ENCODE assay signal across 21 cellular contexts in the genomic region with DNA sequence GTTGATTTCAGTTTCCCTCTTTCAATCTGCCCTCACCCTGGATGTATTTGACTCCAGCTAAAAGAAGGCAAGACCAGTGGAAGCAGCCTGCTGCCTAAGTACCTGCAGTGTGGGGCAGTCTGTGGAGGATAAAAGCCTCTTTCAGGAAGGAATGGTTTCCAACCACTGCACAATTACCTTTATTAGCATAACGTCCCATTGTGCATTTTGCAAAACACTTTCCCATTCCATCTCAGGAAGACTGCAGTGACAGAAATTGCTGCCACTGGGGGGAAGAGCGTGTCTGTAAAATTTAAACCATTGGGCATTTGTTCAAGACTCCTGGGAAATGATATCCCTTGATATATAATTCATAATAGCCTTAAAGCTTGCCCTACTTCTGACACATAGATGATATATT. TPM values are rescaled to one million over a fixed set of nuclear protein-coding genes. Genes with fewer than 3 reads are reported as not detected.
DNase-seq lines count a peak whose midpoint lies in the region; ATAC-seq and TF ChIP-seq lines count a peak whose summit lies in the region.
"Had no signal": no experiment of that assay in that cellular context is flagged by ENCODE, and none has a peak within 500 bp of the region (broad histone marks: within the 10 kb centered on the region; RNA-seq: fewer than 3 reads in every experiment).

No MANE protein-coding gene starts in this region.

- H3K9me3 ChIP-seq in OCI-LY3 (ENCODE audit: insufficient read depth, low read length) (no peaks in the 10 kb centered on the region), psoas muscle (no peaks in the 10 kb centered on the region)
- H3K9me3 ChIP-seq: left lung, prostate gland, upper lobe of left lung had no signal

- H3K36me3 ChIP-seq in OCI-LY3 (replicated peaks; ENCODE audit: low read depth, low read length), result peaks cover 7% of the 10 kb centered on the region
- no peaks in the 10 kb centered on the region for H3K36me3 ChIP-seq in psoas muscle (ENCODE audit: insufficient read depth in 1 of 2, low read depth in 1 of 2)
- H3K36me3 ChIP-seq: left lung, prostate gland, upper lobe of left lung had no signal

- H3K4me3 ChIP-seq in OCI-LY3 (ENCODE audit: low read length) (no peak overlapping the region), dorsolateral prefrontal cortex (peak overlapping the region in 13 of 59 donors; percentile 3 to 34 (median 17)), psoas muscle (no peak overlapping the region)
- H3K4me3 ChIP-seq: left lung, prostate gland, upper lobe of left lung had no signal

- H3K4me1 ChIP-seq in OCI-LY3 (ENCODE audit: low read length), result peaks cover 21% of the 10 kb centered on the region
- H3K4me1 ChIP-seq in psoas muscle, result peaks cover 55% of the 10 kb centered on the region
- H3K4me1 ChIP-seq: prostate gland had no signal

- no peak overlapping the region for H3K27ac Mint-ChIP-seq in activated CD4-positive, alpha-beta T cell treated with anti-CD3 and anti-CD28 coated beads, Interleukin-2, amount 10 ng/mL, durations not matched to agents 7 days and 5 days

- no peak overlapping the region for H3K4me2 ChIP-seq in OCI-LY3 (ENCODE audit: low read length)

- CTCF ChIA-PET in activated CD4-positive, alpha-beta T cell treated with anti-CD3 and anti-CD28 coated beads, Interleukin-2, amount 10 ng/mL, durations not matched to agents 7 days and 5 days (lab: Charles Lee), result no interaction called here

- H3K36me3 Mint-ChIP-seq in activated CD4-positive, alpha-beta T cell treated with anti-CD3 and anti-CD28 coated beads, Interleukin-2, amount 10 ng/mL, durations not matched to agents 7 days and 5 days (ENCODE audit: low read depth), result peaks cover 1% of the 10 kb centered on the region

- no peaks in the 10 kb centered on the region for H3K79me2 ChIP-seq in OCI-LY3 (ENCODE audit: low read length)

- WGBS in psoas muscle, 3 donors, result 18 to 37% (median 24%) methylated on average over 2 of the region's 2 CpGs

- DNase-seq in DMS79 treated with DMSO at 0.1 percent for 48 hours (lab: John Stamatoyannopoulos, UW) (peak; percentile 40), DMS79 (lab: John Stamatoyannopoulos, UW) (no peak), dorsolateral prefrontal cortex (no peak), psoas muscle (no peak)
- DNase-seq in activated CD4-positive, alpha-beta T cell treated with anti-CD3 and anti-CD28 coated beads, Interleukin-2, amount 10 ng/mL, durations not matched to agents 7 days and 5 days, result no peak
- DNase-seq: activated CD4-positive, CD25-positive, alpha-beta regulatory T cell treated with anti-CD3 and anti-CD28 coated beads, Interleukin-2, amount 50 U/mL, for 72 hours; activated gamma-delta T cell; left lung; NCI-H1694 treated with DMSO at 0.1 percent for 48 hours; Right ventricle myocardium superior; stimulated activated naive CD8-positive, alpha-beta T cell treated with anti-CD3 and anti-CD28 coated beads, Interleukin-15, Interleukin-2, amounts not matched to agents 100 U/mL and 50 U/mL, for 24 hours; T-helper 2 cell had no signal

- H3K27ac ChIP-seq in OCI-LY3 (ENCODE audit: low read length) (no peak overlapping the region), dorsolateral prefrontal cortex (peak overlapping the region in 55 of 59 donors; percentile 7 to 86 (median 73)), psoas muscle (peak overlapping the region; percentile 73)
- H3K27ac ChIP-seq: 22Rv1, left lung, prostate gland, upper lobe of left lung had no signal

- POLR2A ChIA-PET in activated CD4-positive, alpha-beta T cell treated with anti-CD3 and anti-CD28 coated beads, Interleukin-2, amount 10 ng/mL, durations not matched to agents 7 days and 5 days (lab: Charles Lee), result no interaction called here

- no peaks in the 10 kb centered on the region for H3K27me3 Mint-ChIP-seq in activated CD4-positive, alpha-beta T cell treated with anti-CD3 and anti-CD28 coated beads, Interleukin-2, amount 10 ng/mL, durations not matched to agents 7 days and 5 days

- TF ChIP-seq CTCF in OCI-LY3 (IDR thresholded peaks at IDR 0.05; ENCODE audit: low read depth, low read length), result peak; percentile 23; the same call in 1 of the 2 replicates
- TF ChIP-seq CTCF in dorsolateral prefrontal cortex (IDR thresholded peaks at IDR 0.05 in 54 of 56, conservative IDR thresholded peaks at IDR 0.05 in 2 of 56; ENCODE audit: low read depth in 1 of 56, partially characterized antibody in 56 of 56), result peak in 28 of 56 donors; percentile 5 to 57 (median 25)
- peak; percentile 39 for TF ChIP-seq CTCF in psoas muscle (IDR thresholded peaks at IDR 0.05)

- H4K20me1 ChIP-seq in OCI-LY3 (ENCODE audit: insufficient read depth, low read length), result no peaks in the 10 kb centered on the region

- intact Hi-C loops in dorsolateral prefrontal cortex (cut with DNase I), result no loop called here
- intact Hi-C loops in psoas muscle (cut with DNase I), result loop anchor here (5.0 kb wide), 2 partner anchors 88 to 118 kb away; no protein-coding TSS in a partner anchor

- H3K4me3 Mint-ChIP-seq in activated CD4-positive, alpha-beta T cell treated with anti-CD3 and anti-CD28 coated beads, Interleukin-2, amount 10 ng/mL, durations not matched to agents 7 days and 5 days, result no peak overlapping the region
- H3K4me3 Mint-ChIP-seq: CD14-positive monocyte had no signal

- H3K4me1 Mint-ChIP-seq in activated CD4-positive, alpha-beta T cell treated with anti-CD3 and anti-CD28 coated beads, Interleukin-2, amount 10 ng/mL, durations not matched to agents 7 days and 5 days, result peaks cover 19% of the 10 kb centered on the region

- no peak overlapping the region for H3K9ac ChIP-seq in OCI-LY3 (ENCODE audit: low read length)

- ATAC-seq in psoas muscle (peak in 2 of 4 donors; percentile 25 to 55), GM19467 (IDR thresholded peaks at IDR 0.05; ENCODE audit: unreplicated experiment) (no peak), GM19351 (IDR thresholded peaks at IDR 0.05; ENCODE audit: unreplicated experiment) (no peak)
- ATAC-seq: HCT116; left lung; stimulated activated naive CD8-positive, alpha-beta T cell treated with anti-CD3 and anti-CD28 coated beads, Interleukin-15, Interleukin-2, amounts not matched to agents 100 U/mL and 50 U/mL, for 24 hours had no signal

- H3K9me3 Mint-ChIP-seq in activated CD4-positive, alpha-beta T cell treated with anti-CD3 and anti-CD28 coated beads, Interleukin-2, amount 10 ng/mL, durations not matched to agents 7 days and 5 days, result peaks cover 2% of the 10 kb centered on the region

- H3K27me3 ChIP-seq in OCI-LY3 (ENCODE audit: low read depth, low read length), result peaks cover 7% of the 10 kb centered on the region
- H3K27me3 ChIP-seq in dorsolateral prefrontal cortex, result no peaks in the 10 kb centered on the region
- no peaks in the 10 kb centered on the region for H3K27me3 ChIP-seq in psoas muscle (ENCODE audit: insufficient read depth in 3 of 3, low read length in 2 of 3)
- H3K27me3 ChIP-seq: left lung, upper lobe of left lung had no signal

- no peak overlapping the region for H2AFZ ChIP-seq in OCI-LY3 (ENCODE audit: low read depth, low read length)

RNA-seq across cellular contexts. Expression of gene CYRIA, which starts 26.2 kb away (rescaled TPM):
- total RNA-seq in dorsolateral prefrontal cortex (100 to 1,000 TPM in 99 of 120 experiments, 10 to 100 TPM in 21; 53.2 to 194 (median 131) TPM), psoas muscle (10 to 100 TPM in 3 of 4 donors, 1 to 10 TPM in 1; 9.5 to 16.8 (median 10.9) TPM)
- 1 to 10 TPM; 3.8 to 5.1 (median 4.9) TPM for polyA plus RNA-seq in psoas muscle
- total RNA-seq in activated CD4-positive, alpha-beta T cell treated with anti-CD3 and anti-CD28 coated beads, Interleukin-2, amount 10 ng/mL, durations not matched to agents 7 days and 5 days, result under 1 TPM; 0.20 to 0.31 TPM
- total RNA-seq: NCI-H460 had no signal

Comparison
In these comparisons a context has a peak if more than half of its experiments do, and no peak if none do; other contexts are left out.
1. RNA of gene CYRIA, which starts 26.2 kb away (total RNA-seq): 53.2 to 194 TPM in dorsolateral prefrontal cortex and 9.5 to 16.8 TPM in psoas muscle; 0.20 to 0.31 TPM in activated CD4-positive, alpha-beta T cell treated with anti-CD3 and anti-CD28 coated beads, Interleukin-2, amount 10 ng/mL, durations not matched to agents 7 days and 5 days; every median in the first group is over 4 times any median in the second.
2. intact Hi-C loops: an anchor here in psoas muscle (5.0 kb wide); none called in dorsolateral prefrontal cortex.